Comparison of ENCODE assay signal across 25 cellular contexts in the genomic region with DNA sequence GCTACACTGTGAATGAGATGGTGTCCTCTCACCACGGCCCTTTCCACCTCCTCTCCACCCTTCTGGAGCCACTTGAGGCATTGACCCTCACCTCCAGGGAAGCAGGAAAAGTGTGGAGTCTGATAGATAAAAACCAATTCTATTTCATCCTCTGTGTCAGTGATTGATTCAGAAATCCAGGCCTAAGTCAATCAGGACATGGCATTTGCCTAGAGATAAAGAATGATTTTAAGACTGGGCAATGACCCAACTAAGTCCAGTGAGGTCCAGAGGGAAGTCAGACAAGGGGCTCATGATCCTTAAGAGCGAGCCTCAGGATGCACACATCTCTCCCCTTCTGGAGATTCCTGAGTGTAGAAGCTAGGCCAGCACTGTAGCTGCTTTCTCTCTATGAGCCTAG.
"Had no signal": no experiment of that assay in that cellular context is flagged by ENCODE, and none has a peak within 500 bp of the region (broad histone marks: within the 10 kb centered on the region; RNA-seq: fewer than 3 reads in every experiment).

No MANE protein-coding gene starts in this region.

- ATAC-seq: activated naive CD4-positive, alpha-beta T cell treated with anti-CD3 and anti-CD28 coated beads, Interleukin-2, amount 50 U/mL, for 72 hours; activated T-cell treated with anti-CD3 and anti-CD28 coated beads, Interleukin-2, amount 50 U/mL, for 72 hours; effector memory CD8-positive, alpha-beta T cell had no signal

- H3K27me3 ChIP-seq: brain microvascular endothelial cell, esophagus muscularis mucosa, foreskin keratinocyte, gastrocnemius medialis, heart left ventricle had no signal

- H3K4me3 ChIP-seq: esophagus muscularis mucosa, gastrocnemius medialis, heart left ventricle had no signal

- H3K4me1 Mint-ChIP-seq: activated naive CD4-positive, alpha-beta T cell treated with anti-CD3 and anti-CD28 coated beads, Interleukin-2, amount 10 ng/mL, durations not matched to agents 7 days and 5 days had no signal

- H3K4me1 ChIP-seq: foreskin keratinocyte, gastrocnemius medialis had no signal

- H3K9me3 Mint-ChIP-seq: activated CD4-positive, alpha-beta memory T cell treated with anti-CD3 and anti-CD28 coated beads, Interleukin-2, amount 10 ng/mL, durations not matched to agents 7 days and 5 days; activated CD4-positive, alpha-beta T cell treated with anti-CD3 and anti-CD28 coated beads, Interleukin-2, amount 10 ng/mL, durations not matched to agents 7 days and 5 days; activated naive CD4-positive, alpha-beta T cell treated with anti-CD3 and anti-CD28 coated beads, Interleukin-2, amount 10 ng/mL, durations not matched to agents 7 days and 5 days; activated naive CD4-positive, alpha-beta T cell treated with anti-CD3 and anti-CD28 coated beads, Interleukin-2, amount 50 U/mL, for 72 hours; activated naive CD8-positive, alpha-beta T cell treated with anti-CD3 and anti-CD28 coated beads, Interleukin-2, amount 10 ng/mL, durations not matched to agents 7 days and 5 days; activated T-cell treated with anti-CD3 and anti-CD28 coated beads, Interleukin-2, amount 50 U/mL, for 24 hours; activated T-cell treated with anti-CD3 and anti-CD28 coated beads, Interleukin-2, amount 50 U/mL, for 72 hours; effector memory CD8-positive, alpha-beta T cell had no signal

- DNase-seq: activated CD4-positive, alpha-beta memory T cell treated with anti-CD3 and anti-CD28 coated beads, Interleukin-2, amount 10 ng/mL, durations not matched to agents 7 days and 5 days; activated CD4-positive, alpha-beta T cell treated with anti-CD3 and anti-CD28 coated beads for 4 hours; activated CD4-positive, alpha-beta T cell treated with anti-CD3 and anti-CD28 coated beads, Interleukin-2, amount 10 ng/mL, durations not matched to agents 7 days and 5 days; activated CD4-positive, alpha-beta T cell treated with anti-CD3 and anti-CD28 coated beads, Interleukin-2, amount 50 U/mL, for 4 hours; activated CD4-positive, CD25-positive, alpha-beta regulatory T cell; activated CD4-positive, CD25-positive, alpha-beta regulatory T cell treated with anti-CD3 and anti-CD28 coated beads, Interleukin-2, amount 50 U/mL, for 72 hours; activated CD8-positive, alpha-beta memory T cell treated with anti-CD3 and anti-CD28 coated beads, Interleukin-2, amount 50 U/mL, for 48 hours; activated gamma-delta T cell; activated naive CD4-positive, alpha-beta T cell; activated naive CD4-positive, alpha-beta T cell treated with anti-CD3 and anti-CD28 coated beads, Interleukin-2, amount 10 ng/mL, durations not matched to agents 7 days and 5 days; activated naive CD8-positive, alpha-beta T cell treated with anti-CD3 and anti-CD28 coated beads, Interleukin-2, amount 10 ng/mL, durations not matched to agents 7 days and 5 days; activated T-cell treated with anti-CD3 and anti-CD28 coated beads for 4 hours; activated T-cell treated with anti-CD3 and anti-CD28 coated beads, Interleukin-2, amount 50 U/mL, for 24 hours; activated T-cell treated with anti-CD3 and anti-CD28 coated beads, Interleukin-2, amount 50 U/mL, for 72 hours; brain microvascular endothelial cell; cortex of kidney; effector CD4-positive, alpha-beta T cell; effector memory CD8-positive, alpha-beta T cell; foreskin keratinocyte; gastrocnemius medialis; glutamatergic neuron; heart left ventricle; T-helper 2 cell had no signal

- H3K36me3 ChIP-seq: brain microvascular endothelial cell, esophagus muscularis mucosa, gastrocnemius medialis, heart left ventricle had no signal

- H3K36me3 Mint-ChIP-seq: activated naive CD4-positive, alpha-beta T cell treated with anti-CD3 and anti-CD28 coated beads, Interleukin-2, amount 10 ng/mL, durations not matched to agents 7 days and 5 days; activated naive CD4-positive, alpha-beta T cell treated with anti-CD3 and anti-CD28 coated beads, Interleukin-2, amount 50 U/mL, for 72 hours; activated naive CD8-positive, alpha-beta T cell treated with anti-CD3 and anti-CD28 coated beads, Interleukin-2, amount 10 ng/mL, durations not matched to agents 7 days and 5 days had no signal

- H3K27ac Mint-ChIP-seq: activated CD4-positive, alpha-beta memory T cell treated with anti-CD3 and anti-CD28 coated beads, Interleukin-2, amount 10 ng/mL, durations not matched to agents 7 days and 5 days; activated CD4-positive, alpha-beta T cell treated with anti-CD3 and anti-CD28 coated beads, Interleukin-2, amount 10 ng/mL, durations not matched to agents 7 days and 5 days; activated naive CD4-positive, alpha-beta T cell treated with anti-CD3 and anti-CD28 coated beads, Interleukin-2, amount 10 ng/mL, durations not matched to agents 7 days and 5 days; activated naive CD4-positive, alpha-beta T cell treated with anti-CD3 and anti-CD28 coated beads, Interleukin-2, amount 50 U/mL, for 72 hours; activated naive CD8-positive, alpha-beta T cell treated with anti-CD3 and anti-CD28 coated beads, Interleukin-2, amount 10 ng/mL, durations not matched to agents 7 days and 5 days; activated T-cell treated with anti-CD3 and anti-CD28 coated beads, Interleukin-2, amount 50 U/mL, for 24 hours; activated T-cell treated with anti-CD3 and anti-CD28 coated beads, Interleukin-2, amount 50 U/mL, for 72 hours; effector memory CD8-positive, alpha-beta T cell had no signal

- H3K4me3 Mint-ChIP-seq: activated CD4-positive, alpha-beta memory T cell treated with anti-CD3 and anti-CD28 coated beads, Interleukin-2, amount 10 ng/mL, durations not matched to agents 7 days and 5 days; activated CD4-positive, alpha-beta T cell treated with anti-CD3 and anti-CD28 coated beads, Interleukin-2, amount 10 ng/mL, durations not matched to agents 7 days and 5 days; activated naive CD4-positive, alpha-beta T cell treated with anti-CD3 and anti-CD28 coated beads, Interleukin-2, amount 10 ng/mL, durations not matched to agents 7 days and 5 days; activated naive CD8-positive, alpha-beta T cell treated with anti-CD3 and anti-CD28 coated beads, Interleukin-2, amount 10 ng/mL, durations not matched to agents 7 days and 5 days; activated T-cell treated with anti-CD3 and anti-CD28 coated beads, Interleukin-2, amount 50 U/mL, for 24 hours; activated T-cell treated with anti-CD3 and anti-CD28 coated beads, Interleukin-2, amount 50 U/mL, for 72 hours; effector memory CD8-positive, alpha-beta T cell had no signal

- H3K9me3 ChIP-seq: esophagus muscularis mucosa, gastrocnemius medialis, heart left ventricle had no signal

- H3K27me3 Mint-ChIP-seq: activated CD4-positive, alpha-beta memory T cell treated with anti-CD3 and anti-CD28 coated beads, Interleukin-2, amount 10 ng/mL, durations not matched to agents 7 days and 5 days; activated CD4-positive, alpha-beta T cell treated with anti-CD3 and anti-CD28 coated beads, Interleukin-2, amount 10 ng/mL, durations not matched to agents 7 days and 5 days had no signal

- H3K27ac ChIP-seq: brain microvascular endothelial cell, esophagus muscularis mucosa, foreskin keratinocyte, gastrocnemius medialis, heart left ventricle had no signal
